Comparison of ENCODE assay signal across 17 cellular contexts in the genomic region with DNA sequence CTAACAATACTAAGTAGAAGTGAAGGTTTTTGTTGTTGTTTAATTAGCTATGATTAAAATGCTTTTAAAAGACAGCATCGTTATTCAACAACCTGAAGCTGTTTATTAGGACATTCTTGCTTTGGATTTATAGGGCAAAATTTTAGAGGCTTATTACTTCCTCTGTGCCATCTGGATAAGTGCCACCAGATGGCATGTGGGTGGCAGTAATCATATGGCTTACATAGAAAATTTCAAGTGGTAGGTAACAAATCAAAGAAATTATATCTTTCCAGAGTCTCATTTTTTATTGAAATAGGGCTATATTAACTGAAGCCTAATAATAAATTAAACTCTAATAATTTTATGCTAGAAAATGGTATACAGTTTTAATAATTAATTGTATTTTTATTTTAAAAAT.
"Had no signal": no experiment of that assay in that cellular context is flagged by ENCODE, and none has a peak within 500 bp of the region (broad histone marks: within the 10 kb centered on the region; RNA-seq: fewer than 3 reads in every experiment).

No MANE protein-coding gene starts in this region.

- H3K36me3 ChIP-seq: adrenal gland had no signal

- H3K27me3 Mint-ChIP-seq: activated B cell treated with CpG ODN at 0.5 μM for 24 hours; activated CD4-positive, alpha-beta T cell treated with anti-CD3 and anti-CD28 coated beads, Interleukin-2, amount 10 ng/mL, durations not matched to agents 24 days and 14 days; activated naive CD4-positive, alpha-beta T cell treated with anti-CD3 and anti-CD28 coated beads, Interleukin-2, amount 10 ng/mL, durations not matched to agents 7 days and 5 days; activated T-helper 17 cell treated with anti-CD3 and anti-CD28 coated beads, Interleukin-2, amount 50 U/mL, for 72 hours; stimulated activated naive CD8-positive, alpha-beta T cell treated with anti-CD3 and anti-CD28 coated beads, Interleukin-15, amount 100 ng/mL, for 72 hours had no signal

- H3K4me3 Mint-ChIP-seq: activated B cell treated with CpG ODN at 0.5 μM for 24 hours; activated CD4-positive, alpha-beta T cell treated with anti-CD3 and anti-CD28 coated beads, Interleukin-2, amount 10 ng/mL, durations not matched to agents 24 days and 14 days; activated naive CD4-positive, alpha-beta T cell treated with anti-CD3 and anti-CD28 coated beads, Interleukin-2, amount 10 ng/mL, durations not matched to agents 7 days and 5 days; activated T-helper 17 cell treated with anti-CD3 and anti-CD28 coated beads, Interleukin-2, amount 50 U/mL, for 72 hours; stimulated activated naive CD8-positive, alpha-beta T cell treated with anti-CD3 and anti-CD28 coated beads, Interleukin-15, amount 100 ng/mL, for 72 hours had no signal

- H3K9me3 Mint-ChIP-seq: activated B cell treated with CpG ODN at 0.5 μM for 24 hours; activated CD4-positive, alpha-beta T cell treated with anti-CD3 and anti-CD28 coated beads, Interleukin-2, amount 10 ng/mL, durations not matched to agents 24 days and 14 days; activated naive CD4-positive, alpha-beta T cell treated with anti-CD3 and anti-CD28 coated beads, Interleukin-2, amount 10 ng/mL, durations not matched to agents 7 days and 5 days; activated T-helper 17 cell treated with anti-CD3 and anti-CD28 coated beads, Interleukin-2, amount 50 U/mL, for 72 hours; stimulated activated naive CD8-positive, alpha-beta T cell treated with anti-CD3 and anti-CD28 coated beads, Interleukin-15, amount 100 ng/mL, for 72 hours had no signal

- H3K4me3 ChIP-seq: adrenal gland had no signal

- ATAC-seq: activated T-helper 17 cell treated with anti-CD3 and anti-CD28 coated beads, Interleukin-2, amount 50 U/mL, for 72 hours; stimulated activated naive CD8-positive, alpha-beta T cell treated with anti-CD3 and anti-CD28 coated beads, Interleukin-15, amount 100 ng/mL, for 72 hours had no signal

- H3K27ac Mint-ChIP-seq: activated B cell treated with CpG ODN at 0.5 μM for 24 hours; activated CD4-positive, alpha-beta T cell treated with anti-CD3 and anti-CD28 coated beads, Interleukin-2, amount 10 ng/mL, durations not matched to agents 24 days and 14 days; activated naive CD4-positive, alpha-beta T cell treated with anti-CD3 and anti-CD28 coated beads, Interleukin-2, amount 10 ng/mL, durations not matched to agents 7 days and 5 days; activated T-helper 17 cell treated with anti-CD3 and anti-CD28 coated beads, Interleukin-2, amount 50 U/mL, for 72 hours; stimulated activated naive CD8-positive, alpha-beta T cell treated with anti-CD3 and anti-CD28 coated beads, Interleukin-15, amount 100 ng/mL, for 72 hours had no signal

- FAIRE-seq: TTC549, urothelium cell line had no signal

- H3K4me1 Mint-ChIP-seq: activated B cell treated with CpG ODN at 0.5 μM for 24 hours; activated CD4-positive, alpha-beta T cell treated with anti-CD3 and anti-CD28 coated beads, Interleukin-2, amount 10 ng/mL, durations not matched to agents 24 days and 14 days; activated naive CD4-positive, alpha-beta T cell treated with anti-CD3 and anti-CD28 coated beads, Interleukin-2, amount 10 ng/mL, durations not matched to agents 7 days and 5 days; activated T-helper 17 cell treated with anti-CD3 and anti-CD28 coated beads, Interleukin-2, amount 50 U/mL, for 72 hours; stimulated activated naive CD8-positive, alpha-beta T cell treated with anti-CD3 and anti-CD28 coated beads, Interleukin-15, amount 100 ng/mL, for 72 hours had no signal

- H3K27me3 ChIP-seq: adrenal gland had no signal

- DNase-seq: activated B cell treated with CpG ODN at 0.5 μM for 24 hours; activated CD4-positive, alpha-beta T cell treated with anti-CD3 and anti-CD28 coated beads, Interleukin-2, amount 10 ng/mL, durations not matched to agents 24 days and 14 days; activated CD8-positive, alpha-beta memory T cell treated with anti-CD3 and anti-CD28 coated beads for 24 hours; activated naive CD4-positive, alpha-beta T cell treated with anti-CD3 and anti-CD28 coated beads, Interleukin-2, amount 10 ng/mL, durations not matched to agents 7 days and 5 days; activated T-cell treated with anti-CD3 and anti-CD28 coated beads for 4 hours; adrenal gland; caudate nucleus; cortex of kidney; effector memory CD4-positive, alpha-beta T cell; hippocampal formation; stimulated activated CD4-positive, alpha-beta T cell treated with anti-CD3 and anti-CD28 coated beads, Interleukin-15, amount 100 ng/mL, for 24 hours; stimulated activated CD4-positive, alpha-beta T cell treated with anti-CD3 and anti-CD28 coated beads, Interleukin-4, amount 100 ng/mL, for 4 hours; stimulated activated naive CD8-positive, alpha-beta T cell treated with anti-CD3 and anti-CD28 coated beads, Interleukin-15, amount 100 ng/mL, for 72 hours had no signal

- H3K4me1 ChIP-seq: adrenal gland, parathyroid adenoma had no signal

- H3K9me3 ChIP-seq: adrenal gland had no signal

- H3K36me3 Mint-ChIP-seq: activated naive CD4-positive, alpha-beta T cell treated with anti-CD3 and anti-CD28 coated beads, Interleukin-2, amount 10 ng/mL, durations not matched to agents 7 days and 5 days had no signal

- H3K27ac ChIP-seq: adrenal gland, parathyroid adenoma had no signal
